8 cellular contexts compared by ENCODE assay signal in the genomic region with DNA sequence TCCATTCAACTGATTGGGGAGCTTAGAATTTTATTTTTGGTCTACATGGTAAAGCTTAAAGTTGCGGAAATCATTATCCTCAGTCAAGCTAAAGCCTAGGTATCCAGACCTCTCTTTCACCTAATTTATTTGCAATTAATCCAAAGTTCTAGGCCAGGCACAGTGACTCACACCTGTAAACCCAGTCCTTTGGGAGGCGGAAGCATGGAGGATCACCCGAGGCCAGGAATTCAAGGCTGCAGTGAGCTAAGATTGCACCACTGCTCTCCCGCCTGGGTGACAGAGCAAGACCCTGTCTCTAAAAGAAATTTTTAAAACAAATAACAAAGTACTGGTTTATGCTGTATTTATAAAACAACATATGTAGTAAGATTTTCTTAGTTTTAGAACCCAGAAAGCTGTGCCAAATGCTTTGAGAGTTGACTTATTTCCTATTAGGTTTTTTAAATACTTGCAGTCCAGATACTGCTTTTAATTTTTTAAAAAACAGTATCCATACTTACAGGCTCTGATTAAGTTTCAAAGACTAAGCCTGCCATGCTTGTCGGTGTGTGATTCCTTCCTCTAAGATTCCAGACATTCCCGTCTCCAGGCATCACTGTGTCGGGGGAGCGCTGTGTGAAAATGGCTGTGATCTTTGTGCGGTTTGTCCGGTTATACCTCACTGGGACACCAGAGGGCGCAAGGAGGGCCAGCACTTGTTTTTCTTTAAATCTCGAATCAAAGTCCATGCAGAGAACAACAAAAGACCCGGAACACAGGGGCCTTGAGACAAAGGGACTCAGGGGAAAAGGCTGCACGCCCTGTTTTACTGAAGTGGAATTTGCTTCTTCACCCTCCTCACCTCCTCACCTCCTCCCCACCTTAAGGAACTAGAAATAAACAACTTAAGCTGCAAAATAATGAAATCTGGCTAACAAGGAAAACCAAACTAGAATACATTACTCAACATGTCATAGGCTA. TPM values are rescaled to one million over a fixed set of nuclear protein-coding genes. Genes with fewer than 3 reads are reported as not detected.
DNase-seq lines count a peak whose midpoint lies in the region; TF ChIP-seq lines count a peak whose summit lies in the region.

No MANE protein-coding gene starts in this region.

- H3K27me3 ChIP-seq in neutrophil = peaks cover 36% of the 10 kb centered on the region

- peaks cover 36% of the 10 kb centered on the region for H3K4me1 ChIP-seq in ES-I3 (ENCODE audit: insufficient read depth, low read length)
- peaks cover 8 to 9% of the 10 kb centered on the region in 2 experiments for H3K4me1 ChIP-seq in neutrophil (ENCODE audit: control insufficient read depth in 1 of 2, insufficient read depth in 1 of 2, low read depth in 1 of 2, low read length in 1 of 2)

- no peak overlapping the region for H3K4me3 ChIP-seq in neutrophil (ENCODE audit: low read depth in 1 of 2, low read length in 1 of 2)

- DNase-seq in H4 (ENCODE audit: low spot score) (peak; percentile 81), LoVo (ENCODE audit: low spot score) (peak; percentile 94), RWPE1 (ENCODE audit: low spot score) (peak; percentile 69), foreskin melanocyte (peak; percentile 82), superior temporal gyrus (ENCODE audit: extremely low spot score) (peak; percentile 96)
- peak; percentile 75 for DNase-seq in activated gamma-delta T cell treated with anti-CD3 and anti-CD28 coated beads, Interleukin-2, amount 50 U/mL, for 16 hours (ENCODE audit: low read depth)

- H3K36me3 ChIP-seq in ES-I3 (ENCODE audit: insufficient read depth, low read length) = no peaks in the 10 kb centered on the region
- H3K36me3 ChIP-seq in neutrophil = no peaks in the 10 kb centered on the region

- peak overlapping the region; percentile 9 for H3K9ac ChIP-seq in ES-I3 (ENCODE audit: low read depth, low read length)

- H3K9me3 ChIP-seq in ES-I3 (ENCODE audit: control insufficient read depth, insufficient read depth, low read length) (no peaks in the 10 kb centered on the region), neutrophil (no peaks in the 10 kb centered on the region)

- H3K27ac ChIP-seq in RWPE1 = peak overlapping the region; percentile 58
- H3K27ac ChIP-seq in neutrophil = no peak overlapping the region

- TF ChIP-seq CTCF in RWPE1 (conservative IDR thresholded peaks at IDR 0.05; ENCODE audit: low read depth) = peak; percentile 91
- peak; percentile 90 for TF ChIP-seq CTCF in neutrophil (IDR thresholded peaks at IDR 0.05)

- POLR2A ChIA-PET in RWPE1 (lab: Yijun Ruan, JAX; ENCODE audit: low non-redundant PET) = interaction anchor here (0.7 kb wide), 1 partner anchor 24 kb away, joined by 5 read pairs; a partner anchor contains a TSS

- CTCF ChIA-PET in RWPE1 (lab: Yijun Ruan, JAX) = interaction anchor here (0.6 to 1.4 kb wide), 9 partner anchors 9 to 73 kb away, joined by 3 to 7 read pairs (median 3); a partner anchor contains a TSS

RNA-seq across cellular contexts. Expression of a gene that starts 24.6 kb away (rescaled TPM):
- total RNA-seq in H4 (2014; rRNA removed; shearing (Covaris generic)) = 118 and 133 TPM in 2 replicates
